8 cellular contexts compared by ENCODE assay signal in the genomic region with DNA sequence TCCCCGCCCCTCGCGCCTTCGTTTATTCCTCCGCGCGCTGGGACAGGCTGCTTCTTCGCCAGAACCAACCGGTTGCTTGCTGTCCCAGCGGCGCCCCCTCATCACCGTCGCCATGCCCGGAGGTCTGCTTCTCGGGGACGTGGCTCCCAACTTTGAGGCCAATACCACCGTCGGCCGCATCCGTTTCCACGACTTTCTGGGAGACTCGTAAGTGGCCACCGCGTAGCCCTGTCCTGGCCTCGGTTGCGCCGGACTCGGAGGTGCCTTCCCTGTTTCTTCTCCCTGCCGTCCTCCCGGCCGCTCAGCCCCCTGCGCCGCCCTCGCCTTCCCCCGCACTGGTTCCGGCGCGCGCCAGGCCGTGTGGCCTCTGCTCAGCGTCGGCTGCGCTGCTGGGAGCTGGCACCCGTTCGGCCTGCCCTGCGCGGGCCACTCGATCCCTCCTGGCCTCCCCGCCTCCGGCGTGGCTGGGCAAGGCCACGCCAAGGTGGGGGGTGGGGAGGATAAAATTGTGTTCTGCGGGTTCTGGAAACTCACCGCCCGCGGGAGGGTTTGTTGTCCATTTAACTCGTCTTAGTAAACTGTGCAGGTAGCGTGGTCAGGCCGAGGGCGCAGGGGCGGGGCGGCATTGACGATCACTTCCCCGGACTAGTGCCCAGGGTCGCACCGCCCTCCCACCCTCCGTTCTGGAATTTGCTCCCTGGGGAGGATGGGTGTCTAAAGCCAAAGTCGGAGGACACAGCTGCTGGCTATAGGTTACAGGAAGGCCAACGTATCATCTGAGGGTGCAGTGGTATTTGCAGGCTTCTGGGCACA. TPM values are rescaled to one million over a fixed set of nuclear protein-coding genes. Genes with fewer than 3 reads are reported as not detected.
DNase-seq lines count a peak whose midpoint lies in the region; ATAC-seq and TF ChIP-seq lines count a peak whose summit lies in the region.

Gene PRDX6 (plus strand): TSS at position 50 of the 813 bp plus-strand sequence. CDS start 63 bp downstream, at position 113.

- no peaks in the 10 kb centered on the region for H3K9me3 Mint-ChIP-seq in T-cell

- no peaks in the 10 kb centered on the region for H3K27me3 Mint-ChIP-seq in T-cell

- POLR2A ChIA-PET in HEK293 (lab: Yijun Ruan, JAX): interaction anchor here (0.6 to 2.6 kb wide), 17 partner anchors 10 to 1522 kb away, joined by 3 to 24 read pairs (median 4); partner anchors contain the start of genes CACYBP, CENPL, DARS2 and KLHL20
- POLR2A ChIA-PET in T-cell (lab: Charles Lee): interaction anchor here in 1 of 2 donors (0.5 to 1.2 kb wide), 2 partner anchors 47 to 238 kb away, joined by 3 to 5 read pairs; partner anchors contain the start of gene KLHL20

- H3K4me1 ChIP-seq in HEK293 (ENCODE audit: control insufficient read depth, insufficient read depth, low read length): peaks cover 6% of the 10 kb centered on the region

- H3K9me3 ChIP-seq in HEK293 (ENCODE audit: control insufficient read depth, insufficient read depth, low read depth, low read length) (no peaks in the 10 kb centered on the region), MG63 (no peaks in the 10 kb centered on the region)

- no peaks in the 10 kb centered on the region for H3K27me3 ChIP-seq in MG63

- TF ChIP-seq CTCF in HEK293 (tag by site-specific recombination; IDR thresholded peaks at IDR 0.05): peak; percentile 55
- no peak for TF ChIP-seq CTCF in cardiac fibroblast (IDR thresholded peaks at IDR 0.05; ENCODE audit: low read depth, low read length)

- ATAC-seq in T-cell (replicated peaks in 1 of 4): peak; percentile 33 to 77 (median 42)

- H3K4me1 Mint-ChIP-seq in T-cell: peaks cover 60 to 72% (median 61%) of the 10 kb centered on the region in 3 donors

- H3K36me3 ChIP-seq in HEK293 (ENCODE audit: control insufficient read depth in 2 of 2, insufficient read depth in 1 of 2, low read length in 2 of 2): peaks cover 4 to 37% of the 10 kb centered on the region in 2 experiments; a peak in 2 of 3 replicates
- H3K36me3 ChIP-seq in MG63: peaks cover 44% of the 10 kb centered on the region

- peaks cover 41% of the 10 kb centered on the region for H3K36me3 Mint-ChIP-seq in T-cell

- CTCF ChIA-PET in HEK293 (lab: Yijun Ruan, JAX): interaction anchor here (0.7 to 1.2 kb wide), 3 partner anchors 30 to 860 kb away, joined by 4 to 7 read pairs (median 4); no protein-coding TSS in a partner anchor
- CTCF ChIA-PET in T-cell (lab: Charles Lee): interaction anchor here (0.5 to 2.1 kb wide), 6 partner anchors 9 to 456 kb away, joined by 3 to 7 read pairs (median 4); partner anchors contain the start of genes CENPL (in 1 of the 2) and DARS2 (in 1 of the 2)

- peak within 1 kb of the TSS; percentile 87 for H3K4me3 ChIP-seq in HEK293 (ENCODE audit: low read depth, low read length)
- peak within 1 kb of the TSS; percentile 95 for H3K4me3 ChIP-seq in MG63
- peak within 1 kb of the TSS; percentile 83 to 85 for H3K4me3 ChIP-seq in cardiac fibroblast (replicated peaks in 1 of 2; ENCODE audit: low read depth in 2 of 2, low read length in 2 of 2)
- H3K4me3 ChIP-seq in skin epidermis: peak within 1 kb of the TSS; percentile 77 to 99 (median 92)

- H3K27ac Mint-ChIP-seq in T-cell: peak within 1 kb of the TSS; percentile 89 to 92

- DNase-seq in NCI-H345 treated with DMSO at 0.1 percent for 48 hours (lab: John Stamatoyannopoulos, UW; ENCODE audit: unreplicated experiment): peak; percentile 73
- DNase-seq in NCI-H345 (lab: John Stamatoyannopoulos, UW): no peak
- DNase-seq in MG63: peak; percentile 67
- peak in 31 of 34 experiments; percentile 59 to 85 (median 76) for DNase-seq in T-cell
- peak; percentile 81 to 89 for DNase-seq in cardiac fibroblast (ENCODE audit: low read depth in 2 of 2)
- DNase-seq in iPS-NIHi7 (ENCODE audit: extremely low spot score): peak; percentile 45

- H3K27ac ChIP-seq in HEK293 (ENCODE audit: extremely low read depth, low read depth, low read length) (peak within 1 kb of the TSS; percentile 85), skin epidermis (peak within 1 kb of the TSS; percentile 80 to 98 (median 94))

- H3K4me3 Mint-ChIP-seq in T-cell: peak within 1 kb of the TSS; percentile 84 to 90 (median 89)

TF ChIP-seq in HEK293, 187 proteins besides CTCF, POLR2A, EP300 and RAD21 (continues in another document):
- peak; percentile 49; the same call in 1 of the 2 replicates for TF ChIP-seq ZNF24 (tag by site-specific recombination; IDR thresholded peaks at IDR 0.05)
- TF ChIP-seq SCRT1 (tag by site-specific recombination; IDR thresholded peaks at IDR 0.05; ENCODE audit: borderline replicate concordance): peak; percentile 70; the same call in 1 of the 2 replicates
- TF ChIP-seq ZNF600 (tag by site-specific recombination; IDR thresholded peaks at IDR 0.05): peak; percentile 80
- TF ChIP-seq ZNF341 (tag by site-specific recombination; IDR thresholded peaks at IDR 0.05; ENCODE audit: low read depth): peak; percentile 96
- TF ChIP-seq, protein P1, sequence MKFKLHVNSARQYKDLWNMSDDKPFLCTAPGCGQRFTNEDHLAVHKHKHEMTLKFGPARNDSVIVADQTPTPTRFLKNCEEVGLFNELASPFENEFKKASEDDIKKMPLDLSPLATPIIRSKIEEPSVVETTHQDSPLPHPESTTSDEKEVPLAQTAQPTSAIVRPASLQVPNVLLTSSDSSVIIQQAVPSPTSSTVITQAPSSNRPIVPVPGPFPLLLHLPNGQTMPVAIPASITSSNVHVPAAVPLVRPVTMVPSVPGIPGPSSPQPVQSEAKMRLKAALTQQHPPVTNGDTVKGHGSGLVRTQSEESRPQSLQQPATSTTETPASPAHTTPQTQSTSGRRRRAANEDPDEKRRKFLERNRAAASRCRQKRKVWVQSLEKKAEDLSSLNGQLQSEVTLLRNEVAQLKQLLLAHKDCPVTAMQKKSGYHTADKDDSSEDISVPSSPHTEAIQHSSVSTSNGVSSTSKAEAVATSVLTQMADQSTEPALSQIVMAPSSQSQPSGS (tag by site-specific recombination; IDR thresholded peaks at IDR 0.05; ENCODE audit: low read depth): no peak
- peak; percentile 90 for TF ChIP-seq PRDM10 (tag by site-specific recombination; IDR thresholded peaks at IDR 0.05)
- TF ChIP-seq ZNF394 (tag by site-specific recombination; IDR thresholded peaks at IDR 0.05; ENCODE audit: borderline replicate concordance): no peak
- peak; percentile 61 for TF ChIP-seq ZXDB (tag by site-specific recombination; IDR thresholded peaks at IDR 0.05)
- TF ChIP-seq, protein P2, sequence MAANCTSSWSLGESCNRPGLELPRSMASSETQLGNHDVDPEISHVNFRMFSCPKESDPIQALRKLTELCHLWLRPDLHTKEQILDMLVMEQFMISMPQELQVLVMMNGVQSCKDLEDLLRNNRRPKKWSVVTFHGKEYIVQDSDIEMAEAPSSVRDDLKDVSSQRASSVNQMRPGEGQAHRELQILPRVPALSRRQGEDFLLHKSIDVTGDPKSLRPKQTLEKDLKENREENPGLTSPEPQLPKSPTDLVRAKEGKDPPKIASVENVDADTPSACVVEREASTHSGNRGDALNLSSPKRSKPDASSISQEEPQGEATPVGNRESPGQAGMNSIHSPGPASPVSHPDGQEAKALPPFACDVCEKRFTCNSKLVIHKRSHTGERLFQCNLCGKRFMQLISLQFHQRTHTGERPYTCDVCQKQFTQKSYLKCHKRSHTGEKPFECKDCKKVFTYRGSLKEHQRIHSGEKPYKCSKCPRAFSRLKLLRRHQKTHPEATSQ (tag by site-specific recombination; IDR thresholded peaks at IDR 0.05): peak; percentile 64; the same call in 1 of the 2 replicates
- TF ChIP-seq, protein P3, sequence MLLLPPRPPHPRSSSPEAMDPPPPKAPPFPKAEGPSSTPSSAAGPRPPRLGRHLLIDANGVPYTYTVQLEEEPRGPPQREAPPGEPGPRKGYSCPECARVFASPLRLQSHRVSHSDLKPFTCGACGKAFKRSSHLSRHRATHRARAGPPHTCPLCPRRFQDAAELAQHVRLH (tag by site-specific recombination; IDR thresholded peaks at IDR 0.05): peak; percentile 25; the same call in 1 of the 2 replicates
- TF ChIP-seq ZNF335 (tag by site-specific recombination; conservative IDR thresholded peaks at IDR 0.05): peak; percentile 96

RNA-seq across cellular contexts. Expression of gene PRDX6, which starts in this region (rescaled TPM):
- 170 and 232 TPM in 2 replicates for total RNA-seq in MG63 (2014; rRNA removed; shearing (Covaris generic); ENCODE audit: low replicate concordance)
- 100 to 1,000 TPM in 2 of 5 donors, 10 to 100 TPM in 3; 70.7 to 108 (median 98.3) TPM for total RNA-seq in T-cell
